Comparison of ENCODE assay signal across 1 cellular context in the genomic region with DNA sequence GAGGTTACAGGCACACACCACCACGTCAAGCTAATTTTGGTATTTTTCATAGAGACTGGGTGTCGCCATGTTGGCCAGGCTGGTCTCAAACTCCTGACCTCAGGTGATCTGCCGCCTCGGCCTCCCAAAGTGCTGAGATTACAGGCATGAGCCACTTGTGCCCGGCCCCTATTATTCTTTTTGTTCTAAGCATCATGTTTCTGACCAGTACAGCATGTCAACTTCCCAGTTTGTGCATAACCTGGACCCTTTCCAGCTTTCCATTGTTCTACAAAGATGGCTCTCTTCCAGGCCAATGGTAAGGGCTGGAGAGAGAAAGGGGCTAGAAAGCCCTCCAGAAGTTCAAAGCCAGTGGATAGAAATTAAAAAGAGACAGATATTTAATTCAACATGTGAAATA.
TF ChIP-seq lines count a peak whose summit lies in the region.

No MANE protein-coding gene starts in this region.

TF ChIP-seq in SK-N-SH, 30 proteins besides CTCF, POLR2A, EP300 and RAD21 (continued from another document):
- TF ChIP-seq ELF1 (IDR thresholded peaks at IDR 0.05): no peak
- TF ChIP-seq GATA2 (CRISPR knock-in tag; IDR thresholded peaks at IDR 0.05): no peak
- no peak for TF ChIP-seq FOXJ3 (CRISPR knock-in tag; IDR thresholded peaks at IDR 0.05)
- no peak for TF ChIP-seq TEAD4 (IDR thresholded peaks at IDR 0.05; ENCODE audit: borderline replicate concordance, insufficient read depth)
- no peak for TF ChIP-seq RCOR1 (IDR thresholded peaks at IDR 0.05; ENCODE audit: low read length)
- TF ChIP-seq, protein P1, sequence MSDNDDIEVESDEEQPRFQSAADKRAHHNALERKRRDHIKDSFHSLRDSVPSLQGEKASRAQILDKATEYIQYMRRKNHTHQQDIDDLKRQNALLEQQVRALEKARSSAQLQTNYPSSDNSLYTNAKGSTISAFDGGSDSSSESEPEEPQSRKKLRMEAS (IDR thresholded peaks at IDR 0.05; ENCODE audit: low read depth): no peak
- TF ChIP-seq RFX5 (IDR thresholded peaks at IDR 0.05; ENCODE audit: low read length): no peak
- TF ChIP-seq MXI1 (IDR thresholded peaks at IDR 0.05; ENCODE audit: low read depth, low read length): no peak
- TF ChIP-seq, protein P2, sequence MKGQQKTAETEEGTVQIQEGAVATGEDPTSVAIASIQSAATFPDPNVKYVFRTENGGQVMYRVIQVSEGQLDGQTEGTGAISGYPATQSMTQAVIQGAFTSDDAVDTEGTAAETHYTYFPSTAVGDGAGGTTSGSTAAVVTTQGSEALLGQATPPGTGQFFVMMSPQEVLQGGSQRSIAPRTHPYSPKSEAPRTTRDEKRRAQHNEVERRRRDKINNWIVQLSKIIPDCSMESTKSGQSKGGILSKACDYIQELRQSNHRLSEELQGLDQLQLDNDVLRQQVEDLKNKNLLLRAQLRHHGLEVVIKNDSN (IDR thresholded peaks at IDR 0.05; ENCODE audit: borderline replicate concordance, low read depth): no peak
- no peak for TF ChIP-seq CHD2 (IDR thresholded peaks at IDR 0.05; ENCODE audit: low read length, partially characterized antibody)
- no peak for TF ChIP-seq SMC3 (IDR thresholded peaks at IDR 0.05; ENCODE audit: low read depth, low read length)
